ENCODE assay signal across 9 cellular contexts in the genomic region with DNA sequence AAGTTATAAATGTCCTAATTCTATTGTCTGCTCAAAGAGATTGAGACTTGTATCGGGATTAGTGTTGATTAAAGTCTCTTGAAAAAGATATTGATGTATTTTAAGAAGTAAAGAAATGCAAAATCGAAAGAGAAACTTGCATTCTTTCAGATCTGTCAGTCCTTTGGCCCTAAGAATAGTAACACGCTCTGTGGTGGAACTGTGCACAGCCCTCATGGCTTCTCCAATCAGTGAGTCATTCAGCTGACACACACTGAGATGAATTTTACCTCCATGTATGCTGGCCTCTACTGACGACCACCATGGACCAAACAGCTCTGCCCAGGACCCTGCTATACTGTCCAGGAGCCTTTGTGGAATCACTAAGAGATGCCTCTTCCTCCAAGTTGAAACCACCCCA.
DNase-seq lines count a peak whose midpoint lies in the region; ATAC-seq, FAIRE-seq and TF ChIP-seq lines count a peak whose summit lies in the region.
"Had no signal": no experiment of that assay in that cellular context is flagged by ENCODE, and none has a peak within 500 bp of the region (broad histone marks: within the 10 kb centered on the region; RNA-seq: fewer than 3 reads in every experiment).

No MANE protein-coding gene starts in this region.

- in situ Hi-C loops in mammary epithelial cell (cut with MboI; ENCODE audit: low sequenced_read_pairs in 2 of 2), result loop anchor here in 1 of 2 donors (10.0 kb wide), 1 partner anchor 92 kb away; no protein-coding TSS in a partner anchor

- peak; percentile 93 for ATAC-seq in GM21390 (IDR thresholded peaks at IDR 0.05; ENCODE audit: unreplicated experiment)
- ATAC-seq in HG03575 (IDR thresholded peaks at IDR 0.05; ENCODE audit: extremely low read depth, insufficient number of reproducible peaks, low FRiP score, unreplicated experiment), result peak; percentile 94

- peaks cover 17% of the 10 kb centered on the region for H3K4me1 ChIP-seq in CD8-positive, alpha-beta memory T cell (ENCODE audit: insufficient read depth, low read length)
- H3K4me1 ChIP-seq in mammary epithelial cell (ENCODE audit: insufficient read depth, low read length), result peaks cover 21% of the 10 kb centered on the region

- peaks cover 0 to 10% (median 0%) of the 10 kb centered on the region in 3 donors for H3K36me3 Mint-ChIP-seq in CD8-positive, alpha-beta memory T cell

- no peak overlapping the region for H3K4me3 ChIP-seq in CD8-positive, alpha-beta memory T cell (ENCODE audit: low read length)
- H3K4me3 ChIP-seq in bronchial epithelial cell (ENCODE audit: low read depth, low read length) (no peak overlapping the region), mammary epithelial cell (replicated peaks in 1 of 3; ENCODE audit: insufficient read depth in 1 of 3, low read depth in 2 of 3, low read length in 3 of 3) (no peak overlapping the region)

- H3K36me3 ChIP-seq in CD8-positive, alpha-beta memory T cell (ENCODE audit: insufficient read depth, low read length), result no peaks in the 10 kb centered on the region
- H3K36me3 ChIP-seq in bronchial epithelial cell (ENCODE audit: control insufficient read depth, insufficient read depth, low read length) (no peaks in the 10 kb centered on the region), mammary epithelial cell (ENCODE audit: insufficient read depth, low read length) (no peaks in the 10 kb centered on the region)
- H3K36me3 ChIP-seq: neutrophil had no signal

- no peaks in the 10 kb centered on the region for H3K9me3 Mint-ChIP-seq in CD8-positive, alpha-beta memory T cell

- H3K27ac ChIP-seq in CD8-positive, alpha-beta memory T cell (ENCODE audit: low read depth, low read length), result no peak overlapping the region
- no peak overlapping the region for H3K27ac ChIP-seq in mammary epithelial cell (ENCODE audit: insufficient read depth, low read depth, low read length)
- H3K27ac ChIP-seq: neutrophil had no signal

- no peak for FAIRE-seq in bronchial epithelial cell (lab: Jason Lieb, UNC)

- H3K79me2 ChIP-seq in mammary epithelial cell (ENCODE audit: insufficient read depth, low read length), result no peaks in the 10 kb centered on the region

- peak in 1 of 5 donors; percentile 25 for DNase-seq in CD8-positive, alpha-beta memory T cell
- peak; percentile 42 for DNase-seq in bronchial epithelial cell (ENCODE audit: low read depth)
- no peak for DNase-seq in mammary epithelial cell
- DNase-seq in NCI-H1092 (lab: John Stamatoyannopoulos, UW), result no peak
- no peak for DNase-seq in DMS53 treated with DMSO at 0.1 percent for 48 hours (lab: John Stamatoyannopoulos, UW; ENCODE audit: unreplicated experiment)
- DNase-seq in activated effector memory CD4-positive, alpha-beta T cell treated with Interleukin-2 at 50 U/mL for 16 hours, result no peak

- no peaks in the 10 kb centered on the region for H3K27me3 ChIP-seq in CD8-positive, alpha-beta memory T cell (ENCODE audit: insufficient read depth, low read length, poor library complexity, severe bottlenecking)
- no peaks in the 10 kb centered on the region for H3K27me3 ChIP-seq in bronchial epithelial cell (ENCODE audit: control insufficient read depth, insufficient read depth, low read length)
- H3K27me3 ChIP-seq in mammary epithelial cell (ENCODE audit: insufficient read depth, low read length), result no peaks in the 10 kb centered on the region
- H3K27me3 ChIP-seq: neutrophil had no signal

- CTCF ChIA-PET in CD8-positive, alpha-beta memory T cell (lab: Charles Lee), result interaction anchor here (0.9 to 1.2 kb wide), 2 partner anchors 9 to 11 kb away, joined by 3 read pairs; no protein-coding TSS in a partner anchor
- CTCF ChIA-PET in mammary epithelial cell (lab: Charles Lee; ENCODE audit: low non-redundant PET), result no interaction called here

- dilution Hi-C loops in mammary epithelial cell (cut with HindIII; ENCODE audit: low sequenced_read_pairs), result no loop called here

- peak overlapping the region in 4 of 7 donors; percentile 51 to 75 (median 72) for H3K4me3 Mint-ChIP-seq in CD8-positive, alpha-beta memory T cell

- no peak for TF ChIP-seq CTCF in bronchial epithelial cell (IDR thresholded peaks at IDR 0.05; ENCODE audit: insufficient read depth, low read length, severe bottlenecking)
- no peak for TF ChIP-seq CTCF in mammary epithelial cell (conservative IDR thresholded peaks at IDR 0.05 in 1 of 2, IDR thresholded peaks at IDR 0.05 in 1 of 2; ENCODE audit: extremely low read depth in 1 of 2, insufficient read depth in 1 of 2, low read depth in 1 of 2, low read length in 2 of 2)

- peaks cover 20 to 26% (median 20%) of the 10 kb centered on the region in 3 donors for H3K4me1 Mint-ChIP-seq in CD8-positive, alpha-beta memory T cell

- H3K27me3 Mint-ChIP-seq in CD8-positive, alpha-beta memory T cell, result no peaks in the 10 kb centered on the region

- no TSS peak for BruUV-seq in mammary epithelial cell (replicated peaks; lab: Mats Ljungman, UMichigan)

- no peak overlapping the region for H3K4me2 ChIP-seq in mammary epithelial cell (ENCODE audit: insufficient read depth, low read depth, low read length)

- H4K20me1 ChIP-seq in mammary epithelial cell (ENCODE audit: insufficient read depth, low read length), result no peaks in the 10 kb centered on the region

- intact Hi-C loops in mammary epithelial cell (cut with micrococcal nuclease), result no loop called here

- POLR2A ChIA-PET in CD8-positive, alpha-beta memory T cell (lab: Charles Lee), result no interaction called here

- WGBS in mammary epithelial cell (ENCODE audit: low coverage, missing lambda C conversion rate), result 58% methylated on average over 4 of the region's 4 CpGs

- H3K9me3 ChIP-seq in CD8-positive, alpha-beta memory T cell (ENCODE audit: low read length), result no peaks in the 10 kb centered on the region
- H3K9me3 ChIP-seq in mammary epithelial cell (replicated peaks; ENCODE audit: insufficient read depth, low read length), result no peaks in the 10 kb centered on the region
- H3K9me3 ChIP-seq: neutrophil had no signal

- no peak overlapping the region for H3K9ac ChIP-seq in mammary epithelial cell (ENCODE audit: insufficient read depth, low read length)

- H2AFZ ChIP-seq in mammary epithelial cell (ENCODE audit: low read depth, low read length), result no peak overlapping the region

- H3K27ac Mint-ChIP-seq in CD8-positive, alpha-beta memory T cell, result peak overlapping the region in 5 of 8 donors; percentile 21 to 83 (median 59)
